ENCODE assay signal across 25 cellular contexts in the genomic region with DNA sequence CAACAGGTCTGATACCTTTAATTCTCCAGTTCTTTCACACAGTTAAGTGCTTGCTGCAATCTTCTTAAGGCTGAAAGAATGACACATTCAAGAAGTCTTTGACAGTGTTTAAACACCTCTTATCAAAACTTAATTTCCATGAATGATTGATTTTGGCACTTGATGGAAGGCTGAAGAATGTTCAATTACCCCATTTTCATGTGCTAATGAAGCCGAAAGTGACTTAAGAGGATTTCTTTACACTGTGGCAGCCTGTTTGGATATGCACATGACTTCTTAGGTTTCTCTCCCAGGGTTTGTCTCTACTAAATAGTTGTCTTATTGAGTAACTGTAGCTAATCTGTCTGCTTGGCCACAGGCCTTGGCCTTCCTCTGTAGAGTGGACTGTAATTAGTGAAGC.
A peak's percentile ranks its signal among the peaks of the same experiment; 100 is the strongest.
DNase-seq lines count a peak whose midpoint lies in the region; ATAC-seq and TF ChIP-seq lines count a peak whose summit lies in the region.
"Had no signal": no experiment of that assay in that cellular context is flagged by ENCODE, and none has a peak within 500 bp of the region (broad histone marks: within the 10 kb centered on the region; RNA-seq: fewer than 3 reads in every experiment).

No MANE protein-coding gene starts in this region.

- peaks cover 14% of the 10 kb centered on the region; the same call in 1 of the 2 replicates for H3K27me3 ChIP-seq in HUES48 (ENCODE audit: control insufficient read depth, insufficient read depth, low read length)
- no peaks in the 10 kb centered on the region for H3K27me3 ChIP-seq in WERI-Rb-1 (ENCODE audit: insufficient read depth, low read depth, severe bottlenecking)
- peaks cover 10% of the 10 kb centered on the region for H3K27me3 ChIP-seq in gastroesophageal sphincter
- H3K27me3 ChIP-seq in PC-9 (ENCODE audit: insufficient read depth, low read depth) = no peaks in the 10 kb centered on the region
- no peaks in the 10 kb centered on the region for H3K27me3 ChIP-seq in ovary
- H3K27me3 ChIP-seq: right atrium auricular region, uterus had no signal

- no TSS peak for BruUV-seq in PC-9 (replicated peaks; lab: Mats Ljungman, UMichigan)

- no peak overlapping the region for H3K4me2 ChIP-seq in PC-9

- 80 to 83% methylated on average over 1 of the region's 1 CpG for WGBS in gastroesophageal sphincter (ENCODE audit: low coverage in 1 of 2), 2 donors
- 68 to 77% (median 76%) methylated on average over 1 of the region's 1 CpG for WGBS in ovary, 3 donors

- no peaks in the 10 kb centered on the region for H3K79me2 ChIP-seq in PC-9 (ENCODE audit: low read depth)

- peak overlapping the region; percentile 71 for H3K27ac ChIP-seq in HUES48 (ENCODE audit: low read depth, low read length)
- H3K27ac ChIP-seq in WERI-Rb-1 = peak overlapping the region; percentile 42
- H3K27ac ChIP-seq in gastroesophageal sphincter = no peak overlapping the region
- H3K27ac ChIP-seq in PC-9 = no peak overlapping the region
- no peak overlapping the region for H3K27ac ChIP-seq in ovary
- H3K27ac ChIP-seq: epithelial cell of prostate, right atrium auricular region had no signal

- POLR2A ChIA-PET in PC-9 (lab: Charles Lee; ENCODE audit: unreplicated experiment) = no interaction called here

- no peaks in the 10 kb centered on the region for H3K9me2 ChIP-seq in PC-9 (ENCODE audit: insufficient read depth)

- H3K9ac ChIP-seq in HUES48 (ENCODE audit: low read depth, low read length) = no peak overlapping the region

- H3K4me3 ChIP-seq in HUES48 (ENCODE audit: low read depth, low read length) = 0 out of 2 replicates have a peak overlapping the region, but pooled peaks have one; percentile 7
- no peak overlapping the region for H3K4me3 ChIP-seq in WERI-Rb-1 (ENCODE audit: low read depth, low read length)
- no peak overlapping the region for H3K4me3 ChIP-seq in gastroesophageal sphincter
- no peak overlapping the region for H3K4me3 ChIP-seq in retinal pigment epithelial cell (ENCODE audit: low read length)
- H3K4me3 ChIP-seq in PC-9 = no peak overlapping the region
- H3K4me3 ChIP-seq in ovary = no peak overlapping the region
- H3K4me3 ChIP-seq: right atrium auricular region, uterus had no signal

- H3K4me1 ChIP-seq in HUES48 (ENCODE audit: control insufficient read depth, insufficient read depth, low read length) (peaks cover 56% of the 10 kb centered on the region), gastroesophageal sphincter (no peaks in the 10 kb centered on the region), PC-9 (replicated peaks; ENCODE audit: insufficient read depth) (no peaks in the 10 kb centered on the region), ovary (ENCODE audit: insufficient read depth) (no peaks in the 10 kb centered on the region)
- H3K4me1 ChIP-seq: right atrium auricular region, uterus had no signal

- TF ChIP-seq CTCF in WERI-Rb-1 (IDR thresholded peaks at IDR 0.05; ENCODE audit: low read depth, low read length) (no peak), gastroesophageal sphincter (IDR thresholded peaks at IDR 0.05) (no peak), retinal pigment epithelial cell (conservative IDR thresholded peaks at IDR 0.05; ENCODE audit: low read depth, low read length) (no peak), PC-9 (conservative IDR thresholded peaks at IDR 0.05) (no peak), ovary (IDR thresholded peaks at IDR 0.05) (no peak), omental fat pad (IDR thresholded peaks at IDR 0.05) (no peak)

- no peaks in the 10 kb centered on the region for H3F3A ChIP-seq in PC-9 (ENCODE audit: insufficient read depth, low read depth)

- ATAC-seq in gastroesophageal sphincter (peak; percentile 34), omental fat pad (ENCODE audit: low FRiP score) (no peak)
- ATAC-seq: stimulated activated naive B cell treated with anti-CD40 and anti-IgM and Interleukin-4, amounts not matched to agents 10 μg/mL and 1 μg/mL and 100 μg/mL, for 72 hours had no signal

- intact Hi-C loops in PC-9 (cut with micrococcal nuclease; ENCODE audit: unreplicated experiment) (no loop called here), ovary (cut with DNase I) (no loop called here)

- TF ChIP-seq EP300 in gastroesophageal sphincter (IDR thresholded peaks at IDR 0.05) (no peak), ovary (IDR thresholded peaks at IDR 0.05) (no peak)

- peak; percentile 49 for DNase-seq in WERI-Rb-1
- DNase-seq in retinal pigment epithelial cell (ENCODE audit: low read depth) = peak; percentile 86
- no peak for DNase-seq in PC-9
- DNase-seq in ovary = no peak
- no peak for DNase-seq in omental fat pad (ENCODE audit: low spot score)
- DNase-seq: activated effector memory CD4-positive, alpha-beta T cell treated with anti-CD3 and anti-CD28 coated beads, Interleukin-2, amount 50 U/mL, for 16 hours; activated naive CD8-positive, alpha-beta T cell treated with anti-CD3 and anti-CD28 coated beads, Interleukin-2, amount 10 ng/mL, durations not matched to agents 7 days and 5 days; foreskin melanocyte; KBM-7; kidney; mammary epithelial cell; MM.1S; naive B cell; NCI-H1417 treated with DMSO at 0.1 percent for 48 hours; NCI-H2107; NCI-H510A; RPMI8226; stimulated activated CD4-positive, alpha-beta T cell treated with anti-CD3 and anti-CD28 coated beads, Interleukin-12 subunit alpha, Interleukin-12 subunit beta, amount 100 ng/mL, for 4 hours; stimulated activated CD4-positive, alpha-beta T cell treated with anti-CD3 and anti-CD28 coated beads, Interleukin-4, amount 100 ng/mL, for 24 hours; stimulated activated naive B cell treated with anti-CD40 and anti-IgM and Interleukin-4, amounts not matched to agents 10 μg/mL and 1 μg/mL and 100 μg/mL, for 72 hours had no signal

- CTCF ChIA-PET in PC-9 (lab: Charles Lee) = no interaction called here

- no peaks in the 10 kb centered on the region for H4K20me1 ChIP-seq in PC-9 (ENCODE audit: insufficient read depth)

- TF ChIP-seq POLR2A in gastroesophageal sphincter (IDR thresholded peaks at IDR 0.05) (no peak), ovary (IDR thresholded peaks at IDR 0.05) (no peak)

- no peaks in the 10 kb centered on the region for H3K36me3 ChIP-seq in HUES48 (ENCODE audit: control insufficient read depth, insufficient read depth, low read length)
- H3K36me3 ChIP-seq in WERI-Rb-1 = no peaks in the 10 kb centered on the region; the same call in 1 of the 2 replicates
- no peaks in the 10 kb centered on the region for H3K36me3 ChIP-seq in gastroesophageal sphincter
- no peaks in the 10 kb centered on the region for H3K36me3 ChIP-seq in PC-9 (ENCODE audit: low read depth)
- no peaks in the 10 kb centered on the region for H3K36me3 ChIP-seq in ovary
- H3K36me3 ChIP-seq: right atrium auricular region, uterus had no signal

- no peak overlapping the region for H2AFZ ChIP-seq in PC-9

- H3K9me3 ChIP-seq in HUES48 (ENCODE audit: control insufficient read depth, insufficient read depth, low read length) = no peaks in the 10 kb centered on the region
- H3K9me3 ChIP-seq in WERI-Rb-1 (ENCODE audit: severe bottlenecking) = no peaks in the 10 kb centered on the region
- H3K9me3 ChIP-seq in gastroesophageal sphincter = no peaks in the 10 kb centered on the region
- H3K9me3 ChIP-seq in PC-9 (ENCODE audit: insufficient read depth, low read depth) = no peaks in the 10 kb centered on the region
- no peaks in the 10 kb centered on the region for H3K9me3 ChIP-seq in ovary
- H3K9me3 ChIP-seq: right atrium auricular region, uterus had no signal

Comparison
In these comparisons a context has a peak if more than half of its experiments do, and no peak if none do; other contexts are left out.
1. H3K27ac ChIP-seq: peak in HUES48 (single experiment) and WERI-Rb-1 (single experiment); none in gastroesophageal sphincter (0 of 4), PC-9 (single experiment) and ovary (0 of 2).
2. DNase-seq: peak in WERI-Rb-1 (single experiment) and retinal pigment epithelial cell (single experiment); none in PC-9 (0 of 2), ovary (0 of 5) and omental fat pad (single experiment).